Comparison of ENCODE assay signal across 12 cellular contexts in genomic region chr1:13892671-13893325, GRCh38.
DNase-seq lines count a peak whose midpoint lies in the region; ATAC-seq and TF ChIP-seq lines count a peak whose summit lies in the region.
"Had no signal": no experiment of that assay in that cellular context is flagged by ENCODE, and none has a peak within 500 bp of the region (broad histone marks: within the 10 kb centered on the region; RNA-seq: fewer than 3 reads in every experiment).

No MANE protein-coding gene starts in this region.

- TF ChIP-seq POLR2A in suprapubic skin (IDR thresholded peaks at IDR 0.05): no peak
- no peak for TF ChIP-seq POLR2A in uterus (IDR thresholded peaks at IDR 0.05)

- no peaks in the 10 kb centered on the region for H3K36me3 Mint-ChIP-seq in brain

- H3K27ac Mint-ChIP-seq in brain: peak overlapping the region in 2 of 5 experiments; percentile 6 to 36

- intact Hi-C loops in uterus (cut with DNase I; ENCODE audit: low total_unique reads): no loop called here

- H3K27me3 ChIP-seq in suprapubic skin: peaks cover 55% of the 10 kb centered on the region
- H3K27me3 ChIP-seq in uterus: peaks cover 0 to 3% of the 10 kb centered on the region in 2 donors

- peaks cover 5 to 11% (median 7%) of the 10 kb centered on the region in 5 experiments for H3K9me3 Mint-ChIP-seq in brain

- H3K36me3 ChIP-seq in suprapubic skin: no peaks in the 10 kb centered on the region
- no peaks in the 10 kb centered on the region for H3K36me3 ChIP-seq in uterus
- H3K36me3 ChIP-seq: right lobe of liver had no signal

- H3K27ac ChIP-seq in suprapubic skin (no peak overlapping the region), uterus (no peak overlapping the region)
- H3K27ac ChIP-seq: right lobe of liver had no signal

- ATAC-seq in left lobe of liver: peak; percentile 19
- ATAC-seq in GM21717 (IDR thresholded peaks at IDR 0.05; ENCODE audit: unreplicated experiment): no peak

- peak overlapping the region; percentile 76 to 87 (median 78) for H3K4me3 Mint-ChIP-seq in brain

- TF ChIP-seq CTCF in brain (conservative IDR thresholded peaks at IDR 0.05) (no peak), suprapubic skin (IDR thresholded peaks at IDR 0.05) (no peak), uterus (IDR thresholded peaks at IDR 0.05) (no peak)

- DNase-seq in NCI-H146 (lab: John Stamatoyannopoulos, UW) (peak; percentile 57), NCI-H146 treated with DMSO at 0.1 percent for 48 hours (lab: John Stamatoyannopoulos, UW; ENCODE audit: unreplicated experiment) (no peak), left lobe of liver (ENCODE audit: low spot score) (no peak), suprapubic skin (ENCODE audit: low spot score in 2 of 2) (no peak), uterus (no peak)
- DNase-seq in activated CD4-positive, alpha-beta T cell treated with anti-CD3 and anti-CD28 coated beads for 48 hours: no peak
- DNase-seq: ACHN, cortex of kidney, IMR-90, right lobe of liver had no signal

- H3K4me1 ChIP-seq in suprapubic skin (peaks cover 16% of the 10 kb centered on the region), uterus (no peaks in the 10 kb centered on the region)

- H3K4me3 ChIP-seq in suprapubic skin (peak overlapping the region; percentile 51), uterus (peak overlapping the region in 1 of 2 donors; percentile 37)
- H3K4me3 ChIP-seq: right lobe of liver had no signal

- H3K9me3 ChIP-seq in suprapubic skin (no peaks in the 10 kb centered on the region), uterus (no peaks in the 10 kb centered on the region)
- H3K9me3 ChIP-seq: right lobe of liver had no signal

- peaks cover 33% of the 10 kb centered on the region for H3K4me1 Mint-ChIP-seq in brain

- H3K27me3 Mint-ChIP-seq in brain: peaks cover 21% of the 10 kb centered on the region

- no peak for TF ChIP-seq EP300 in suprapubic skin (IDR thresholded peaks at IDR 0.05)

- WGBS in suprapubic skin: 1% methylated on average over 12 of the region's 57 CpGs
